In genomic region chr17:47229535-47230443, GRCh38 we compare ENCODE assay signal across 8 cellular contexts. TPM values are rescaled to one million over a fixed set of nuclear protein-coding genes. Genes with fewer than 3 reads are reported as not detected.
A peak's percentile ranks its signal among the peaks of the same experiment; 100 is the strongest.
DNase-seq lines count a peak whose midpoint lies in the region; ATAC-seq lines count a peak whose summit lies in the region.

No MANE protein-coding gene starts in this region.

- H3K4me1 ChIP-seq in SJSA1 (replicated peaks) = peaks cover 42% of the 10 kb centered on the region

- peak; percentile 94 to 95 for DNase-seq in AML-193 (lab: John Stamatoyannopoulos, UW)
- DNase-seq in NAMALWA (ENCODE audit: low spot score) = peak; percentile 89
- DNase-seq in SJSA1 (ENCODE audit: low read depth in 1 of 2, low spot score in 2 of 2) = peak; percentile 89 to 94
- peak; percentile 12 to 44 (median 24) for DNase-seq in activated naive CD4-positive, alpha-beta T cell (lab: John Stamatoyannopoulos, UW)
- peak; percentile 80 for DNase-seq in foreskin melanocyte
- DNase-seq in nucleus accumbens (lab: John Stamatoyannopoulos, UW) = peak in 51 of 56 donors; percentile 11 to 88 (median 56)
- DNase-seq in substantia nigra (lab: John Stamatoyannopoulos, UW) = peak in 42 of 49 donors; percentile 12 to 82 (median 63)

- H3K36me3 ChIP-seq in SJSA1 = no peaks in the 10 kb centered on the region

- H3K9me3 ChIP-seq in SJSA1 (replicated peaks) = no peaks in the 10 kb centered on the region

- peak overlapping the region; percentile 2; the same call in 1 of the 2 replicates for H3K4me3 ChIP-seq in SJSA1

- H3K27ac ChIP-seq in SJSA1 (peak overlapping the region; percentile 53), substantia nigra (ENCODE audit: low read depth, low read length, poor library complexity, severe bottlenecking) (no peak overlapping the region)

- ATAC-seq in GM21367 (IDR thresholded peaks at IDR 0.05; ENCODE audit: unreplicated experiment) = peak; percentile 61

- no peaks in the 10 kb centered on the region for H3K27me3 ChIP-seq in SJSA1 (replicated peaks)

RNA-seq across cellular contexts. Expression of gene MYL4, which starts 20.6 kb away (rescaled TPM):
- total RNA-seq in SJSA1 (2014; rRNA removed; shearing (Covaris generic)) = 2.2 TPM in 1 of 2 replicates, not detected in the other

RNA-seq across cellular contexts. Expression of gene ITGB3, which starts 23.8 kb away (rescaled TPM):
- 164 and 202 TPM in 2 replicates for total RNA-seq in SJSA1 (2014; rRNA removed; shearing (Covaris generic))

RNA-seq across cellular contexts. Expression of gene CDC27, which starts 40.7 kb away (rescaled TPM):
- 136 and 198 TPM in 2 replicates for total RNA-seq in SJSA1 (2014; rRNA removed; shearing (Covaris generic))

Comparison
In these comparisons a context has a peak if more than half of its experiments do, and no peak if none do; other contexts are left out.
1. DNase-seq: peak in every context shown above with its lines; median percentile 94 in AML-193; 92 in SJSA1; 89 in NAMALWA; 80 in foreskin melanocyte; 63 in substantia nigra; 56 in nucleus accumbens; 24 in activated naive CD4-positive, alpha-beta T cell.